1 cellular context compared by ENCODE assay signal in the genomic region with DNA sequence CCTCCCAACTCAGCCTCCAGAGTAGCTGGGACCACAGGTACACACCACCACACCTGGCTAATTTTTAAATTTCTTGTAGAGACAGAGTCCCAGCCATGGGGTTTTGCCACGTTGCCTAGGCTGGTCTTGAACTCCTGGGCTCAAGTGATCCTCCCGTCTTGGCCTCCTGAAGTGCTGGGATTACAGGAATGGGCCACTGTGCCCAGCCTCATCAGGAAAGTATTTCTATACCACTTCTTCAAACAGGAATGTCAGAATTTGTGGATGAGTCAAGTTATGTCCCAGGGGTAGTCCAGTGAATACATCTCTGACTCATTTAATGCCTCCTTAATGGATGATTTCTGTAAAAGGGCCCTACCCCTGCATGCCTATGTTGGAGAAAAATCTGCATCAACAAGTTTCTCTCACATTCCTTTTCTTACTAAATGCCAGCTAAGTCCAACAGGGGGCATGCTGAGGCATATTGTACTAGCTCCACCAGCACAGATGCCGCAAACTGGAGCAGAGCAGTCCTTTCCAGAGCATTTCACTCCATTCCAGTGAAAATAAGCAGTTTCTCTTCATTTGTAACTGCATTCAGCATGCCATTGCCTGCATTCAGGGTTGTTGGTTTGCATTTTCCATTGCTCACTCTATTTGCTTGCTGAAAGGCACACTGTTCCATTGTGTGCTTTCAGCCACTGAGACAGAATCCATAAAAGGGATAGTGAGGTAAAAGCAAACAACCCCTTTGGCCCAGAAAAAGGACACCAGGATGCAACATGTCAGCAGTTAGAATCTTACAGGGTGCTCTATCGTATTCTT.
TF ChIP-seq lines count a peak whose summit lies in the region.

No MANE protein-coding gene starts in this region.

TF ChIP-seq in H1, 55 proteins besides CTCF, POLR2A, EP300 and RAD21:
- TF ChIP-seq TBP (IDR thresholded peaks at IDR 0.05; ENCODE audit: low read depth, low read length), result 0 out of 2 replicates have a peak, but pooled peaks have one; percentile 22
- no peak for TF ChIP-seq USF2 (IDR thresholded peaks at IDR 0.05; ENCODE audit: low read length)
- TF ChIP-seq CREB1 (IDR thresholded peaks at IDR 0.05), result 0 out of 2 replicates have a peak, but pooled peaks have one; percentile 7
- TF ChIP-seq SP1 (IDR thresholded peaks at IDR 0.05; ENCODE audit: low read depth, low read length), result peak; percentile 19; the same call in 1 of the 2 replicates
- TF ChIP-seq TEAD4 (IDR thresholded peaks at IDR 0.05; ENCODE audit: low read depth, low read length), result peak; percentile 70
